In the genomic region with DNA sequence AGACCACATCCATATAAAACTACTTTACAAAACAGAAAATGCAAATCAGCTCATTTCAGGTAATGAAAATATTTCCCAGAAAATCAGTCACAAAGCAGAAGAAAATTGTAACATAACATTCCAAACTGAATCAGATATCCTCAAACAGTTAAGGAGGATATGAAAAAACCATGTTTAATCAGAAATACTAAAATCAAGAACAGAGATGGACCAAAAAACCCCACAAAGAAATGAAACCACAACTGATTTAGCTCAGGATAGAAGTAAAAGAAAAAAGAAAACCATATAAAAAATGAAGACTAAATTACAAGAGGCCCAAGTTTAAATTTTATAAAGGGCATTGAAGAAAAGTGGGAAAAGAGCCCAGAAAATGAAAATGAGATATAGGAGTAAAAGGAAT, we compare ENCODE assay signal across 23 cellular contexts.
DNase-seq lines count a peak whose midpoint lies in the region; ATAC-seq and TF ChIP-seq lines count a peak whose summit lies in the region.
"Had no signal": no experiment of that assay in that cellular context is flagged by ENCODE, and none has a peak within 500 bp of the region (broad histone marks: within the 10 kb centered on the region; RNA-seq: fewer than 3 reads in every experiment).

No MANE protein-coding gene starts in this region.

- H3K27ac ChIP-seq in breast epithelium (no peak overlapping the region), aorta (ENCODE audit: low read depth in 1 of 2, low read length in 2 of 2) (no peak overlapping the region)
- H3K27ac ChIP-seq: RWPE1 had no signal

- H3K36me3 ChIP-seq in breast epithelium (peaks cover 3% of the 10 kb centered on the region), aorta (ENCODE audit: control insufficient read depth in 1 of 2, insufficient read depth in 2 of 2, low read length in 1 of 2) (peaks cover 2 to 8% of the 10 kb centered on the region in 2 donors)

- H3K9me3 Mint-ChIP-seq in MCF 10A (ENCODE audit: unreplicated experiment): no peaks in the 10 kb centered on the region
- H3K9me3 Mint-ChIP-seq in activated T-helper 17 cell treated with anti-CD3 and anti-CD28 coated beads, Interleukin-2, amount 50 U/mL, for 72 hours: no peaks in the 10 kb centered on the region
- H3K9me3 Mint-ChIP-seq in central memory CD8-positive, alpha-beta T cell: no peaks in the 10 kb centered on the region
- no peaks in the 10 kb centered on the region for H3K9me3 Mint-ChIP-seq in stimulated activated memory B cell treated with anti-CD40 and anti-IgM and Interleukin-4, amounts not matched to agents 10 μg/mL and 1 μg/mL and 100 μg/mL, for 72 hours
- H3K9me3 Mint-ChIP-seq: CD4-positive, CD25-positive, alpha-beta regulatory T cell; H9; HFFc6 had no signal

- no TSS peak for BruUV-seq in MCF 10A (replicated peaks; lab: Mats Ljungman, UMichigan)

- CTCF ChIA-PET in MCF 10A (lab: Yijun Ruan, JAX): interaction anchor here (0.6 kb wide), 1 partner anchor 142 kb away, joined by 7 read pairs; no protein-coding TSS in a partner anchor

- TF ChIP-seq CTCF in MCF 10A (IDR thresholded peaks at IDR 0.05; ENCODE audit: unreplicated experiment) (no peak), breast epithelium (IDR thresholded peaks at IDR 0.05) (no peak)

- H3K9me3 ChIP-seq in breast epithelium (no peaks in the 10 kb centered on the region), aorta (ENCODE audit: control insufficient read depth, low read length) (no peaks in the 10 kb centered on the region)
- H3K9me3 ChIP-seq: Caco-2 had no signal

- H3K4me1 Mint-ChIP-seq in MCF 10A (ENCODE audit: insufficient read depth, unreplicated experiment): no peaks in the 10 kb centered on the region
- peaks cover 23% of the 10 kb centered on the region for H3K4me1 Mint-ChIP-seq in activated T-helper 17 cell treated with anti-CD3 and anti-CD28 coated beads, Interleukin-2, amount 50 U/mL, for 72 hours
- no peaks in the 10 kb centered on the region for H3K4me1 Mint-ChIP-seq in central memory CD8-positive, alpha-beta T cell
- peaks cover 18% of the 10 kb centered on the region for H3K4me1 Mint-ChIP-seq in stimulated activated memory B cell treated with anti-CD40 and anti-IgM and Interleukin-4, amounts not matched to agents 10 μg/mL and 1 μg/mL and 100 μg/mL, for 72 hours

- H3K27me3 ChIP-seq in breast epithelium (no peaks in the 10 kb centered on the region), aorta (ENCODE audit: control insufficient read depth in 1 of 2, insufficient read depth in 2 of 2, low read length in 1 of 2) (no peaks in the 10 kb centered on the region)

- H3K4me3 ChIP-seq in breast epithelium (no peak overlapping the region), aorta (ENCODE audit: low read length in 2 of 2) (no peak overlapping the region)

- H3K4me1 ChIP-seq in breast epithelium (no peaks in the 10 kb centered on the region), aorta (ENCODE audit: control insufficient read depth in 1 of 2, insufficient read depth in 2 of 2, low read length in 2 of 2) (no peaks in the 10 kb centered on the region)

- no peak overlapping the region for H3K4me3 Mint-ChIP-seq in MCF 10A (ENCODE audit: unreplicated experiment)
- H3K4me3 Mint-ChIP-seq in activated T-helper 17 cell treated with anti-CD3 and anti-CD28 coated beads, Interleukin-2, amount 50 U/mL, for 72 hours: peak overlapping the region; percentile 12
- no peak overlapping the region for H3K4me3 Mint-ChIP-seq in central memory CD8-positive, alpha-beta T cell
- no peak overlapping the region for H3K4me3 Mint-ChIP-seq in stimulated activated memory B cell treated with anti-CD40 and anti-IgM and Interleukin-4, amounts not matched to agents 10 μg/mL and 1 μg/mL and 100 μg/mL, for 72 hours
- H3K4me3 Mint-ChIP-seq: CD4-positive, CD25-positive, alpha-beta regulatory T cell; H9; HFFc6 had no signal

- DNase-seq in MCF 10A (ENCODE audit: unreplicated experiment) (no peak), breast epithelium (ENCODE audit: low spot score in 2 of 2) (no peak), aorta (no peak), Right ventricle myocardium superior (no peak), H4 (ENCODE audit: low spot score) (no peak)
- DNase-seq in central memory CD8-positive, alpha-beta T cell (ENCODE audit: low spot score in 2 of 2): no peak
- DNase-seq: Caco-2; CD4-positive, CD25-positive, alpha-beta regulatory T cell; DMS 273 treated with DMSO at 0.1 percent for 48 hours; DMS79 treated with DMSO at 0.1 percent for 48 hours; H9; HFFc6; Kasumi-1; NCI-H1092; NCI-H1436; NCI-H2029 treated with DMSO at 0.1 percent for 48 hours; NCI-H226; NCI-H510A treated with DMSO at 0.1 percent for 48 hours; NCI-H748 treated with DMSO at 0.1 percent for 48 hours; SIG-M5 had no signal

- ATAC-seq in activated T-helper 17 cell treated with anti-CD3 and anti-CD28 coated beads, Interleukin-2, amount 50 U/mL, for 72 hours (replicated peaks): peak; percentile 47
- no peak for ATAC-seq in central memory CD8-positive, alpha-beta T cell (replicated peaks; ENCODE audit: extremely low read depth, poor library complexity, severe bottlenecking)
- no peak for ATAC-seq in stimulated activated memory B cell treated with anti-CD40 and anti-IgM and Interleukin-4, amounts not matched to agents 10 μg/mL and 1 μg/mL and 100 μg/mL, for 72 hours
- ATAC-seq in aorta (ENCODE audit: low FRiP score) (no peak), Right ventricle myocardium superior (ENCODE audit: poor library complexity) (no peak)

- H3K27me3 Mint-ChIP-seq in MCF 10A (ENCODE audit: insufficient read depth, unreplicated experiment): no peaks in the 10 kb centered on the region
- H3K27me3 Mint-ChIP-seq in activated T-helper 17 cell treated with anti-CD3 and anti-CD28 coated beads, Interleukin-2, amount 50 U/mL, for 72 hours: no peaks in the 10 kb centered on the region
- no peaks in the 10 kb centered on the region for H3K27me3 Mint-ChIP-seq in central memory CD8-positive, alpha-beta T cell
- H3K27me3 Mint-ChIP-seq in stimulated activated memory B cell treated with anti-CD40 and anti-IgM and Interleukin-4, amounts not matched to agents 10 μg/mL and 1 μg/mL and 100 μg/mL, for 72 hours: no peaks in the 10 kb centered on the region
- H3K27me3 Mint-ChIP-seq: CD4-positive, CD25-positive, alpha-beta regulatory T cell had no signal

- POLR2A ChIA-PET in MCF 10A (lab: Yijun Ruan, JAX): interaction anchor here (0.6 to 0.7 kb wide), 3 partner anchors 15 to 612 kb away, joined by 3 read pairs; no protein-coding TSS in a partner anchor

- peaks cover 88% of the 10 kb centered on the region for H3K36me3 Mint-ChIP-seq in MCF 10A (ENCODE audit: insufficient read depth, unreplicated experiment)
- H3K36me3 Mint-ChIP-seq in activated T-helper 17 cell treated with anti-CD3 and anti-CD28 coated beads, Interleukin-2, amount 50 U/mL, for 72 hours (ENCODE audit: low read depth): peaks cover 96% of the 10 kb centered on the region
- peaks cover 18% of the 10 kb centered on the region for H3K36me3 Mint-ChIP-seq in central memory CD8-positive, alpha-beta T cell (ENCODE audit: insufficient read depth)
- H3K36me3 Mint-ChIP-seq in stimulated activated memory B cell treated with anti-CD40 and anti-IgM and Interleukin-4, amounts not matched to agents 10 μg/mL and 1 μg/mL and 100 μg/mL, for 72 hours: peaks cover 78% of the 10 kb centered on the region

- TF ChIP-seq POLR2A in breast epithelium (IDR thresholded peaks at IDR 0.05): no peak

- H3K27ac Mint-ChIP-seq in MCF 10A (ENCODE audit: low read depth, unreplicated experiment): peak overlapping the region; percentile 65
- peak overlapping the region; percentile 78 for H3K27ac Mint-ChIP-seq in activated T-helper 17 cell treated with anti-CD3 and anti-CD28 coated beads, Interleukin-2, amount 50 U/mL, for 72 hours
- H3K27ac Mint-ChIP-seq in central memory CD8-positive, alpha-beta T cell (ENCODE audit: low read depth): peak overlapping the region; percentile 74
- peak overlapping the region; percentile 57 for H3K27ac Mint-ChIP-seq in stimulated activated memory B cell treated with anti-CD40 and anti-IgM and Interleukin-4, amounts not matched to agents 10 μg/mL and 1 μg/mL and 100 μg/mL, for 72 hours
- H3K27ac Mint-ChIP-seq: H9, HFFc6 had no signal

- intact Hi-C loops in MCF 10A (cut with micrococcal nuclease) (no loop called here), breast epithelium (cut with DNase I; ENCODE audit: low total_unique reads) (no loop called here), aorta (cut with DNase I) (no loop called here), Right ventricle myocardium superior (cut with DNase I) (no loop called here)
